Comparison of ENCODE assay signal across 1 cellular context in the genomic region with DNA sequence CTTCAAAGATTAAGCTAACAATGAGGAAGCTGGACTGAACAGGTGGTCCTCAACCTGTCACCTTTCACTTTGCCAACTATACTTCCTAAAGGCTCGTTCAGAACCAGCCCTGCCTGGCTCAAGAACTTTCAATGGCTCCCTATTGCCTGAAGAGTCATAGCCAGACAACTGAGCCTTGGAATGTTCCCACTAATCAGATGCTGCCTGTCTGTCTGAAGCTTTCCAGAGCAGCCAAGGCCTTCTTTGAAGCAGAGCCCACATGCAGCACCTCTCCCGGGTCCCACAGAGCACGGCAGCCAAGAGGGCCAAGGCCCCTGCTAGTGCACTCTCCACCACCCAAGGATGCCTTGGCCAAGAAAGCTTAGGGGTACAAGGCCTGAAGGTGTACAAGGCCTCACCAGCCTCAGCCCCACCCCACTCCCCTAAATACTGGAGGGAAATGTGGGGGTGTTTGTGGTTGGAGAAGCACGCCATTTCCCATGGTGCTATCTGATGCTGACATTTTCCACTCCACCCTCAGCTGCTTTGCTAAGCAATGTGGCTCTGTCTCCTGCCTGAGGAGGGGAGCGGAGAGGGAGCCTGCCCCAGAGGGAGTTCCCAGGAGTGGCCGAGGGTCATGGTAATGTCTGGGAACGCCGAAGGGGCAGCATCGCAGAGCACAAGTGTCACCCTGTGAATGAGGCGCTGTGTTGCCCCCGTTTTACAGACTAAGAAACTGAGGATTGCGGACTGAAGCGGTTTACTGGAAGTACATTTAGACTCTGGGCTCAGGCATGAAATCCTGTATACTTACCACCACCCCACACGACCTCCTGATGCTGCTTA.
TF ChIP-seq lines count a peak whose summit lies in the region.

No MANE protein-coding gene starts in this region.

TF ChIP-seq in K562, 482 proteins besides CTCF, POLR2A, EP300 and RAD21 (continued from another document and continues in another):
- TF ChIP-seq GTF2A2 (tag; IDR thresholded peaks at IDR 0.05) (0 out of 2 replicates have a peak, but pooled peaks have one; percentile 36), SOX6 (IDR thresholded peaks at IDR 0.05) (no peak), ZFP1 (CRISPR knock-in tag; IDR thresholded peaks at IDR 0.05) (no peak; the same call in 1 of the 2 replicates), MYBL2 (IDR thresholded peaks at IDR 0.05; ENCODE audit: low read depth) (no peak), MYBL2 (CRISPR knock-in tag; IDR thresholded peaks at IDR 0.05; ENCODE audit: borderline replicate concordance) (no peak), NR4A1 (CRISPR knock-in tag; IDR thresholded peaks at IDR 0.05) (peak; percentile 82), NR4A1 (tag; IDR thresholded peaks at IDR 0.05) (peak; percentile 91), ZNF589 (CRISPR knock-in tag; IDR thresholded peaks at IDR 0.05; ENCODE audit: low read depth) (no peak), HNRNPL (IDR thresholded peaks at IDR 0.05; ENCODE audit: low read depth, low read length) (no peak), ESRRB (CRISPR knock-in tag; IDR thresholded peaks at IDR 0.05; ENCODE audit: borderline replicate concordance) (no peak), DDX20 (tag; IDR thresholded peaks at IDR 0.05; ENCODE audit: low read depth) (no peak), NEUROD1 (IDR thresholded peaks at IDR 0.05; ENCODE audit: borderline replicate concordance, low read depth, low read length, partially characterized antibody) (peak; percentile 31), GABPB2 (CRISPR knock-in tag; conservative IDR thresholded peaks at IDR 0.05) (no peak), PCBP1 (IDR thresholded peaks at IDR 0.05; ENCODE audit: low read depth, low read length, poor library complexity, severe bottlenecking) (no peak), BCL6 (CRISPR knock-in tag; IDR thresholded peaks at IDR 0.05) (no peak; the same call in 1 of the 2 replicates), ZNF311 (CRISPR knock-in tag; IDR thresholded peaks at IDR 0.05) (peak; percentile 58), PTTG1 (tag; IDR thresholded peaks at IDR 0.05; ENCODE audit: low read depth) (no peak), EGR1 (conservative IDR thresholded peaks at IDR 0.05) (peak; percentile 80), CC2D1A (IDR thresholded peaks at IDR 0.05) (0 out of 2 replicates have a peak, but pooled peaks have one; percentile 31), PPARD (CRISPR knock-in tag; IDR thresholded peaks at IDR 0.05) (no peak), CHD4 (IDR thresholded peaks at IDR 0.05; ENCODE audit: insufficient read depth, insufficient replicate concordance, low read depth, low read length, poor library complexity, severe bottlenecking) (no peak), ZNF121 (CRISPR knock-in tag; conservative IDR thresholded peaks at IDR 0.05) (no peak), MTA2 (IDR thresholded peaks at IDR 0.05; ENCODE audit: low read depth) (no peak), SMARCA4 (IDR thresholded peaks at IDR 0.05) (no peak), SAP30 (IDR thresholded peaks at IDR 0.05; ENCODE audit: borderline replicate concordance, insufficient read depth, low read depth, low read length, poor library complexity, severe bottlenecking) (no peak), NCOA6 (IDR thresholded peaks at IDR 0.05) (no peak), ZNF668 (CRISPR knock-in tag; IDR thresholded peaks at IDR 0.05) (no peak), NFYB (IDR thresholded peaks at IDR 0.05; ENCODE audit: extremely low read depth, insufficient read length) (no peak), TGIF2 (CRISPR knock-in tag; IDR thresholded peaks at IDR 0.05) (no peak), DIDO1 (tag; IDR thresholded peaks at IDR 0.05; ENCODE audit: low read depth) (no peak), ZNF134 (CRISPR knock-in tag; conservative IDR thresholded peaks at IDR 0.05) (no peak; the same call in 1 of the 2 replicates), NONO (IDR thresholded peaks at IDR 0.05; ENCODE audit: low read depth in 2 of 2, low read length in 1 of 2) (no peak), TAF15 (IDR thresholded peaks at IDR 0.05; ENCODE audit: low read depth, low read length) (no peak)
- TF ChIP-seq, protein P1, sequence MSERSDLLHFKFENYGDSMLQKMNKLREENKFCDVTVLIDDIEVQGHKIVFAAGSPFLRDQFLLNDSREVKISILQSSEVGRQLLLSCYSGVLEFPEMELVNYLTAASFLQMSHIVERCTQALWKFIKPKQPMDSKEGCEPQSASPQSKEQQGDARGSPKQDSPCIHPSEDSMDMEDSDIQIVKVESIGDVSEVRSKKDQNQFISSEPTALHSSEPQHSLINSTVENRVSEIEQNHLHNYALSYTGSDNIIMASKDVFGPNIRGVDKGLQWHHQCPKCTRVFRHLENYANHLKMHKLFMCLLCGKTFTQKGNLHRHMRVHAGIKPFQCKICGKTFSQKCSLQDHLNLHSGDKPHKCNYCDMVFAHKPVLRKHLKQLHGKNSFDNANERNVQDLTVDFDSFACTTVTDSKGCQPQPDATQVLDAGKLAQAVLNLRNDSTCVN (CRISPR knock-in tag; IDR thresholded peaks at IDR 0.05): no peak
- TF ChIP-seq, protein P2, sequence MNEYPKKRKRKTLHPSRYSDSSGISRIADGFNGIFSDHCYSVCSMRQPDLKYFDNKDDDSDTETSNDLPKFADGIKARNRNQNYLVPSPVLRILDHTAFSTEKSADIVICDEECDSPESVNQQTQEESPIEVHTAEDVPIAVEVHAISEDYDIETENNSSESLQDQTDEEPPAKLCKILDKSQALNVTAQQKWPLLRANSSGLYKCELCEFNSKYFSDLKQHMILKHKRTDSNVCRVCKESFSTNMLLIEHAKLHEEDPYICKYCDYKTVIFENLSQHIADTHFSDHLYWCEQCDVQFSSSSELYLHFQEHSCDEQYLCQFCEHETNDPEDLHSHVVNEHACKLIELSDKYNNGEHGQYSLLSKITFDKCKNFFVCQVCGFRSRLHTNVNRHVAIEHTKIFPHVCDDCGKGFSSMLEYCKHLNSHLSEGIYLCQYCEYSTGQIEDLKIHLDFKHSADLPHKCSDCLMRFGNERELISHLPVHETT (CRISPR knock-in tag; conservative IDR thresholded peaks at IDR 0.05 in 1 of 2, IDR thresholded peaks at IDR 0.05 in 1 of 2): peak in 1 of 2 experiments; percentile 85; a peak in 2 of 4 replicates
- TF ChIP-seq, protein P3, sequence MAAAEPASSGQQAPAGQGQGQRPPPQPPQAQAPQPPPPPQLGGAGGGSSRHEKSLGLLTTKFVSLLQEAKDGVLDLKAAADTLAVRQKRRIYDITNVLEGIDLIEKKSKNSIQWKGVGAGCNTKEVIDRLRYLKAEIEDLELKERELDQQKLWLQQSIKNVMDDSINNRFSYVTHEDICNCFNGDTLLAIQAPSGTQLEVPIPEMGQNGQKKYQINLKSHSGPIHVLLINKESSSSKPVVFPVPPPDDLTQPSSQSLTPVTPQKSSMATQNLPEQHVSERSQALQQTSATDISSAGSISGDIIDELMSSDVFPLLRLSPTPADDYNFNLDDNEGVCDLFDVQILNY (CRISPR knock-in tag; IDR thresholded peaks at IDR 0.05): 0 out of 2 replicates have a peak, but pooled peaks have one; percentile 44
- TF ChIP-seq, protein P4, sequence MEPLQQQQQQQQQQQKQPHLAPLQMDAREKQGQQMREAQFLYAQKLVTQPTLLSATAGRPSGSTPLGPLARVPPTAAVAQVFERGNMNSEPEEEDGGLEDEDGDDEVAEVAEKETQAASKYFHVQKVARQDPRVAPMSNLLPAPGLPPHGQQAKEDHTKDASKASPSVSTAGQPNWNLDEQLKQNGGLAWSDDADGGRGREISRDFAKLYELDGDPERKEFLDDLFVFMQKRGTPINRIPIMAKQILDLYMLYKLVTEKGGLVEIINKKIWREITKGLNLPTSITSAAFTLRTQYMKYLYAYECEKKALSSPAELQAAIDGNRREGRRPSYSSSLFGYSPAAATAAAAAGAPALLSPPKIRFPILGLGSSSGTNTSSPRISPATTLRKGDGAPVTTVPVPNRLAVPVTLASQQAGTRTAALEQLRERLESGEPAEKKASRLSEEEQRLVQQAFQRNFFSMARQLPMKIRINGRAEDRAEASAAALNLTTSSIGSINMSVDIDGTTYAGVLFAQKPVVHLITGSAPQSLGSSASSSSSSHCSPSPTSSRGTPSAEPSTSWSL (CRISPR knock-in tag; IDR thresholded peaks at IDR 0.05; ENCODE audit: borderline replicate concordance): 0 out of 2 replicates have a peak, but pooled peaks have one; percentile 71
- TF ChIP-seq, protein P5, sequence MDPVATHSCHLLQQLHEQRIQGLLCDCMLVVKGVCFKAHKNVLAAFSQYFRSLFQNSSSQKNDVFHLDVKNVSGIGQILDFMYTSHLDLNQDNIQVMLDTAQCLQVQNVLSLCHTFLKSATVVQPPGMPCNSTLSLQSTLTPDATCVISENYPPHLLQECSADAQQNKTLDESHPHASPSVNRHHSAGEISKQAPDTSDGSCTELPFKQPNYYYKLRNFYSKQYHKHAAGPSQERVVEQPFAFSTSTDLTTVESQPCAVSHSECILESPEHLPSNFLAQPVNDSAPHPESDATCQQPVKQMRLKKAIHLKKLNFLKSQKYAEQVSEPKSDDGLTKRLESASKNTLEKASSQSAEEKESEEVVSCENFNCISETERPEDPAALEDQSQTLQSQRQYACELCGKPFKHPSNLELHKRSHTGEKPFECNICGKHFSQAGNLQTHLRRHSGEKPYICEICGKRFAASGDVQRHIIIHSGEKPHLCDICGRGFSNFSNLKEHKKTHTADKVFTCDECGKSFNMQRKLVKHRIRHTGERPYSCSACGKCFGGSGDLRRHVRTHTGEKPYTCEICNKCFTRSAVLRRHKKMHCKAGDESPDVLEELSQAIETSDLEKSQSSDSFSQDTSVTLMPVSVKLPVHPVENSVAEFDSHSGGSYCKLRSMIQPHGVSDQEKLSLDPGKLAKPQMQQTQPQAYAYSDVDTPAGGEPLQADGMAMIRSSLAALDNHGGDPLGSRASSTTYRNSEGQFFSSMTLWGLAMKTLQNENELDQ (CRISPR knock-in tag; IDR thresholded peaks at IDR 0.05; ENCODE audit: borderline replicate concordance): no peak
- TF ChIP-seq, protein P6, sequence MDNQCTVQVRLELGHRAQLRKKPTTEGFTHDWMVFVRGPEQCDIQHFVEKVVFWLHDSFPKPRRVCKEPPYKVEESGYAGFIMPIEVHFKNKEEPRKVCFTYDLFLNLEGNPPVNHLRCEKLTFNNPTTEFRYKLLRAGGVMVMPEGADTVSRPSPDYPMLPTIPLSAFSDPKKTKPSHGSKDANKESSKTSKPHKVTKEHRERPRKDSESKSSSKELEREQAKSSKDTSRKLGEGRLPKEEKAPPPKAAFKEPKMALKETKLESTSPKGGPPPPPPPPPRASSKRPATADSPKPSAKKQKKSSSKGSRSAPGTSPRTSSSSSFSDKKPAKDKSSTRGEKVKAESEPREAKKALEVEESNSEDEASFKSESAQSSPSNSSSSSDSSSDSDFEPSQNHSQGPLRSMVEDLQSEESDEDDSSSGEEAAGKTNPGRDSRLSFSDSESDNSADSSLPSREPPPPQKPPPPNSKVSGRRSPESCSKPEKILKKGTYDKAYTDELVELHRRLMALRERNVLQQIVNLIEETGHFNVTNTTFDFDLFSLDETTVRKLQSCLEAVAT (IDR thresholded peaks at IDR 0.05): no peak
- TF ChIP-seq, protein P7, sequence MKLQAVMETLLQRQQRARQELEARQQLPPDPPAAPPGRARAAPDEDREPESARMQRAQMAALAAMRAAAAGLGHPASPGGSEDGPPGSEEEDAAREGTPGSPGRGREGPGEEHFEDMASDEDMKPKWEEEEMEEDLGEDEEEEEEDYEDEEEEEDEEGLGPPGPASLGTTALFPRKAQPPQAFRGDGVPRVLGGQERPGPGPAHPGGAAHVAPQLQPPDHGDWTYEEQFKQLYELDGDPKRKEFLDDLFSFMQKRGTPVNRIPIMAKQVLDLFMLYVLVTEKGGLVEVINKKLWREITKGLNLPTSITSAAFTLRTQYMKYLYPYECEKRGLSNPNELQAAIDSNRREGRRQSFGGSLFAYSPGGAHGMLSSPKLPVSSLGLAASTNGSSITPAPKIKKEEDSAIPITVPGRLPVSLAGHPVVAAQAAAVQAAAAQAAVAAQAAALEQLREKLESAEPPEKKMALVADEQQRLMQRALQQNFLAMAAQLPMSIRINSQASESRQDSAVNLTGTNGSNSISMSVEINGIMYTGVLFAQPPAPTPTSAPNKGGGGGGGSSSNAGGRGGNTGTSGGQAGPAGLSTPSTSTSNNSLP (IDR thresholded peaks at IDR 0.05; ENCODE audit: borderline replicate concordance, low read depth, low read length): no peak
- TF ChIP-seq, protein P8, sequence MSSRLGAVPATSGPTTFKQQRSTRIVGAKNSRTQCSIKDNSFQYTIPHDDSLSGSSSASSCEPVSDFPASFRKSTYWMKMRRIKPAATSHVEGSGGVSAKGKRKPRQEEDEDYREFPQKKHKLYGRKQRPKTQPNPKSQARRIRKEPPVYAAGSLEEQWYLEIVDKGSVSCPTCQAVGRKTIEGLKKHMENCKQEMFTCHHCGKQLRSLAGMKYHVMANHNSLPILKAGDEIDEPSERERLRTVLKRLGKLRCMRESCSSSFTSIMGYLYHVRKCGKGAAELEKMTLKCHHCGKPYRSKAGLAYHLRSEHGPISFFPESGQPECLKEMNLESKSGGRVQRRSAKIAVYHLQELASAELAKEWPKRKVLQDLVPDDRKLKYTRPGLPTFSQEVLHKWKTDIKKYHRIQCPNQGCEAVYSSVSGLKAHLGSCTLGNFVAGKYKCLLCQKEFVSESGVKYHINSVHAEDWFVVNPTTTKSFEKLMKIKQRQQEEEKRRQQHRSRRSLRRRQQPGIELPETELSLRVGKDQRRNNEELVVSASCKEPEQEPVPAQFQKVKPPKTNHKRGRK (tag; IDR thresholded peaks at IDR 0.05): no peak
- TF ChIP-seq, protein P9, sequence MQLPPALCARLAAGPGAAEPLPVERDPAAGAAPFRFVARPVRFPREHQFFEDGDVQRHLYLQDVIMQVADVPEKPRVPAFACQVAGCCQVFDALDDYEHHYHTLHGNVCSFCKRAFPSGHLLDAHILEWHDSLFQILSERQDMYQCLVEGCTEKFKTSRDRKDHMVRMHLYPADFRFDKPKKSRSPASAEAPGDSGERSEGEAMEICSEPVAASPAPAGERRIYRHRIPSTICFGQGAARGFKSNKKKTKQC (CRISPR knock-in tag; IDR thresholded peaks at IDR 0.05): peak; percentile 76; the same call in 1 of the 2 replicates
- TF ChIP-seq, protein P10, sequence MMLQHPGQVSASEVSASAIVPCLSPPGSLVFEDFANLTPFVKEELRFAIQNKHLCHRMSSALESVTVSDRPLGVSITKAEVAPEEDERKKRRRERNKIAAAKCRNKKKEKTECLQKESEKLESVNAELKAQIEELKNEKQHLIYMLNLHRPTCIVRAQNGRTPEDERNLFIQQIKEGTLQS (IDR thresholded peaks at IDR 0.05): no peak; the same call in 1 of the 2 replicates
- TF ChIP-seq, protein P10 (CRISPR knock-in tag; conservative IDR thresholded peaks at IDR 0.05): no peak
- TF ChIP-seq, protein P11, sequence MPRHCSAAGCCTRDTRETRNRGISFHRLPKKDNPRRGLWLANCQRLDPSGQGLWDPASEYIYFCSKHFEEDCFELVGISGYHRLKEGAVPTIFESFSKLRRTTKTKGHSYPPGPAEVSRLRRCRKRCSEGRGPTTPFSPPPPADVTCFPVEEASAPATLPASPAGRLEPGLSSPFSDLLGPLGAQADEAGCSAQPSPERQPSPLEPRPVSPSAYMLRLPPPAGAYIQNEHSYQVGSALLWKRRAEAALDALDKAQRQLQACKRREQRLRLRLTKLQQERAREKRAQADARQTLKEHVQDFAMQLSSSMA (CRISPR knock-in tag; IDR thresholded peaks at IDR 0.05): 0 out of 2 replicates have a peak, but pooled peaks have one; percentile 59
- TF ChIP-seq, protein P12, sequence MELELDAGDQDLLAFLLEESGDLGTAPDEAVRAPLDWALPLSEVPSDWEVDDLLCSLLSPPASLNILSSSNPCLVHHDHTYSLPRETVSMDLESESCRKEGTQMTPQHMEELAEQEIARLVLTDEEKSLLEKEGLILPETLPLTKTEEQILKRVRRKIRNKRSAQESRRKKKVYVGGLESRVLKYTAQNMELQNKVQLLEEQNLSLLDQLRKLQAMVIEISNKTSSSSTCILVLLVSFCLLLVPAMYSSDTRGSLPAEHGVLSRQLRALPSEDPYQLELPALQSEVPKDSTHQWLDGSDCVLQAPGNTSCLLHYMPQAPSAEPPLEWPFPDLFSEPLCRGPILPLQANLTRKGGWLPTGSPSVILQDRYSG (tag; conservative IDR thresholded peaks at IDR 0.05; ENCODE audit: low read depth): peak; percentile 70; the same call in 1 of the 2 replicates
